ENCODE assay signal across 17 cellular contexts in genomic region chr18:48453330-48454063, GRCh38. TPM values are rescaled to one million over a fixed set of nuclear protein-coding genes. Genes with fewer than 3 reads are reported as not detected.
A peak's percentile ranks its signal among the peaks of the same experiment; 100 is the strongest.
DNase-seq lines count a peak whose midpoint lies in the region; ATAC-seq and TF ChIP-seq lines count a peak whose summit lies in the region.
"Had no signal": no experiment of that assay in that cellular context is flagged by ENCODE, and none has a peak within 500 bp of the region (broad histone marks: within the 10 kb centered on the region; RNA-seq: fewer than 3 reads in every experiment).

No MANE protein-coding gene starts in this region.

- peaks cover 29% of the 10 kb centered on the region for H3K27me3 ChIP-seq in osteoblast (ENCODE audit: insufficient read depth, low read length)
- H3K27me3 ChIP-seq in effector memory CD4-positive, alpha-beta T cell (replicated peaks; ENCODE audit: control insufficient read depth, insufficient read depth, low read length, poor library complexity, severe bottlenecking), result no peaks in the 10 kb centered on the region
- H3K27me3 ChIP-seq: sigmoid colon had no signal

- ATAC-seq in T-cell (replicated peaks in 1 of 4) (no peak), esophagus mucosa (peak; percentile 75)
- ATAC-seq: effector memory CD8-positive, alpha-beta T cell had no signal

- H3K4me3 ChIP-seq in osteoblast (ENCODE audit: insufficient read depth, low read length), result no peak overlapping the region
- H3K4me3 ChIP-seq in effector memory CD4-positive, alpha-beta T cell (ENCODE audit: insufficient read depth, low read depth, low read length, poor library complexity, severe bottlenecking), result no peak overlapping the region
- H3K4me3 ChIP-seq: lung, sigmoid colon had no signal

- peak overlapping the region; percentile 29 to 72 for H3K27ac Mint-ChIP-seq in T-cell
- peak overlapping the region; percentile 54 for H3K27ac Mint-ChIP-seq in type B pancreatic cell
- H3K27ac Mint-ChIP-seq: activated naive CD4-positive, alpha-beta T cell treated with anti-CD3 and anti-CD28 coated beads for 36 hours had no signal

- H3K4me2 ChIP-seq in osteoblast (ENCODE audit: insufficient read depth, low read length), result peak overlapping the region; percentile 24

- intact Hi-C loops in cardiac septum (cut with DNase I), result no loop called here

- H3K36me3 ChIP-seq in osteoblast (ENCODE audit: insufficient read depth, low read length), result no peaks in the 10 kb centered on the region
- no peaks in the 10 kb centered on the region for H3K36me3 ChIP-seq in effector memory CD4-positive, alpha-beta T cell (ENCODE audit: control insufficient read depth, insufficient read depth, low read length)
- H3K36me3 ChIP-seq: sigmoid colon had no signal

- POLR2A ChIA-PET in T-cell (lab: Charles Lee), result no interaction called here

- no peaks in the 10 kb centered on the region for H3K9me3 Mint-ChIP-seq in T-cell
- no peaks in the 10 kb centered on the region for H3K9me3 Mint-ChIP-seq in type B pancreatic cell
- H3K9me3 Mint-ChIP-seq: activated naive CD4-positive, alpha-beta T cell treated with anti-CD3 and anti-CD28 coated beads for 36 hours; effector memory CD8-positive, alpha-beta T cell; H9 had no signal

- H3K4me3 Mint-ChIP-seq in T-cell, result no peak overlapping the region
- H3K4me3 Mint-ChIP-seq in type B pancreatic cell, result peak overlapping the region; percentile 55
- H3K4me3 Mint-ChIP-seq: activated naive CD4-positive, alpha-beta T cell treated with anti-CD3 and anti-CD28 coated beads for 36 hours; effector memory CD8-positive, alpha-beta T cell; H9 had no signal

- peaks cover 2% of the 10 kb centered on the region for H4K20me1 ChIP-seq in osteoblast (ENCODE audit: insufficient read depth, low read length)

- no peaks in the 10 kb centered on the region for H3K36me3 Mint-ChIP-seq in T-cell
- no peaks in the 10 kb centered on the region for H3K36me3 Mint-ChIP-seq in type B pancreatic cell

- peaks cover 36% of the 10 kb centered on the region for H3K4me1 ChIP-seq in osteoblast (ENCODE audit: insufficient read depth, low read length)
- H3K4me1 ChIP-seq in effector memory CD4-positive, alpha-beta T cell (ENCODE audit: control insufficient read depth, insufficient read depth, low read length, poor library complexity, severe bottlenecking), result peaks cover 23% of the 10 kb centered on the region

- H2AFZ ChIP-seq in osteoblast (ENCODE audit: low read length), result peak overlapping the region; percentile 77

- no peak overlapping the region for H3K27ac ChIP-seq in osteoblast (ENCODE audit: low read depth, low read length)
- H3K27ac ChIP-seq in effector memory CD4-positive, alpha-beta T cell (ENCODE audit: insufficient read depth, low read length, poor library complexity, severe bottlenecking), result no peak overlapping the region
- H3K27ac ChIP-seq: sigmoid colon had no signal

- H3K4me1 Mint-ChIP-seq in T-cell (peaks cover 39 to 44% (median 43%) of the 10 kb centered on the region in 3 donors), type B pancreatic cell (ENCODE audit: unreplicated experiment) (peaks cover 21% of the 10 kb centered on the region)

- H3K79me2 ChIP-seq in osteoblast (ENCODE audit: insufficient read depth, low read length), result no peaks in the 10 kb centered on the region

- TF ChIP-seq CTCF in osteoblast (IDR thresholded peaks at IDR 0.05; ENCODE audit: extremely low read depth, low read depth, low read length) (no peak), type B pancreatic cell (conservative IDR thresholded peaks at IDR 0.05) (no peak)

- H3K9me3 ChIP-seq in osteoblast (ENCODE audit: low read depth, low read length), result no peaks in the 10 kb centered on the region
- H3K9me3 ChIP-seq in effector memory CD4-positive, alpha-beta T cell (ENCODE audit: control insufficient read depth, low read length), result no peaks in the 10 kb centered on the region
- H3K9me3 ChIP-seq: sigmoid colon had no signal

- H3K27me3 Mint-ChIP-seq in T-cell (peaks cover 40 to 45% of the 10 kb centered on the region in 2 donors), type B pancreatic cell (peaks cover 4% of the 10 kb centered on the region)

- DNase-seq in T-cell (no peak), osteoblast (ENCODE audit: insufficient read length, low spot score, missing footprints) (peak; percentile 84), type B pancreatic cell (ENCODE audit: extremely low spot score, unreplicated experiment) (no peak), cardiac septum (ENCODE audit: low spot score) (no peak), iPS-NIHi11 (ENCODE audit: low spot score) (no peak), DMS114 treated with DMSO at 0.1 percent for 48 hours (lab: John Stamatoyannopoulos, UW; ENCODE audit: unreplicated experiment) (no peak)
- no peak for DNase-seq in effector memory CD4-positive, alpha-beta T cell
- DNase-seq: activated naive CD4-positive, alpha-beta T cell treated with anti-CD3 and anti-CD28 coated beads for 36 hours; effector memory CD8-positive, alpha-beta T cell; H9; NCI-H1436 treated with DMSO at 0.1 percent for 48 hours; NCI-H446; sigmoid colon; stimulated activated CD4-positive, alpha-beta T cell treated with anti-CD3 and anti-CD28 coated beads, Interleukin-4, amount 100 ng/mL, for 1 hour had no signal

- CTCF ChIA-PET in T-cell (lab: Charles Lee), result no interaction called here

RNA-seq across cellular contexts. Expression of gene ZBTB7C, which starts 44.3 kb away (rescaled TPM):
- total RNA-seq in T-cell, result under 1 TPM in 1 of 5 donors, not detected in 4; 0.06 TPM
- total RNA-seq in esophagus mucosa, result 28.8 TPM
- 0.29 and 0.36 TPM in 2 replicates for total RNA-seq in osteoblast
- 13.0 and 40.9 TPM in 2 replicates for total RNA-seq in type B pancreatic cell (ENCODE audit: low replicate concordance)
- 8.0 TPM for total RNA-seq in cardiac septum
- total RNA-seq: activated naive CD4-positive, alpha-beta T cell treated with anti-CD3 and anti-CD28 coated beads for 36 hours; SK-MEL-5 had no signal
